7 cellular contexts compared by ENCODE assay signal in the genomic region with DNA sequence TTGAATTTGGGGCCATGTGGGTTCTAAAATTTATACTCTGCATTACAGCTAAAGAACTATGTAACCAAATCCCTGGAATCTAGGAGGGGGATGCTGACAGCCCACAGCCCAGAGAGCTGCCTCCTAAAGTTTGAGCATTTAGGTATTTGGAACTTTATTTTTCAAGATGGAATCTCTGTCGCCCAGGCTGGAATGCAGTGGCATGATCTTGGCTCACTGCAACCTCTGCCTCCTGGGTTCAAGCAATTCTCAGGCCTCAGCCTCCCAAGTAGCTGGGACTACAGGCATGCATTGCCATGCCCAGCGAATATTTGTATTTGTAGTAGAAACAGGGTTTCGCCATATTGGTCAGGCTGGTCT. TPM values are rescaled to one million over a fixed set of nuclear protein-coding genes. Genes with fewer than 3 reads are reported as not detected.
A peak's percentile ranks its signal among the peaks of the same experiment; 100 is the strongest.
DNase-seq lines count a peak whose midpoint lies in the region; ATAC-seq and TF ChIP-seq lines count a peak whose summit lies in the region.
"Not testable (repeated sequence)": the region's sequence is repeated elsewhere in the genome, so short reads cannot be mapped to it uniquely, and the experiment has no call there.

No MANE protein-coding gene starts in this region.

- DNase-seq in BE2C; MM.1S; T-helper 17 cell; chondrocyte (ENCODE audit: low spot score); memory B cell (ENCODE audit: low spot score in 2 of 2); prostate gland (ENCODE audit: low spot score): not testable (repeated sequence)

- TF ChIP-seq POLR2A in prostate gland (IDR thresholded peaks at IDR 0.05), result not testable (repeated sequence)

- not testable (repeated sequence) for H3K9ac ChIP-seq in MM.1S (ENCODE audit: low read length)

- H3K36me3 ChIP-seq in BE2C; MM.1S (replicated peaks; ENCODE audit: insufficient read depth, low read length); prostate gland: not testable (repeated sequence)

- H2AFZ ChIP-seq in MM.1S (ENCODE audit: low read length), result not testable (repeated sequence)

- not testable (repeated sequence) for H3K36me3 Mint-ChIP-seq in T-helper 17 cell (ENCODE audit: low read depth); chondrocyte (ENCODE audit: low read depth); memory B cell

- intact Hi-C loops in prostate gland (cut with DNase I), result loop anchor here (2.0 to 10.0 kb wide), 2 partner anchors 152 to 466 kb away; no protein-coding TSS in a partner anchor

- H3K79me2 ChIP-seq in MM.1S (ENCODE audit: low read length), result not testable (repeated sequence)

- ATAC-seq in GM21447 (IDR thresholded peaks at IDR 0.05; ENCODE audit: unreplicated experiment) (peak; percentile 13), T-helper 17 cell (peak; percentile 27)
- ATAC-seq in memory B cell (ENCODE audit: low read depth), result not testable (repeated sequence)

- H3K9me2 ChIP-seq in MM.1S (replicated peaks; ENCODE audit: insufficient read depth, low read length), result not testable (repeated sequence)

- not testable (repeated sequence) for H3K4me1 Mint-ChIP-seq in T-helper 17 cell; chondrocyte (ENCODE audit: low read depth); memory B cell

- not testable (repeated sequence) for TF ChIP-seq CTCF in BE2C (IDR thresholded peaks at IDR 0.05; ENCODE audit: low read depth, low read length); MM.1S (IDR thresholded peaks at IDR 0.05; ENCODE audit: low read length); prostate gland (IDR thresholded peaks at IDR 0.05)
- peak; percentile 39 for TF ChIP-seq CTCF in chondrocyte (IDR thresholded peaks at IDR 0.05)

- H3K27me3 Mint-ChIP-seq in T-helper 17 cell; chondrocyte (ENCODE audit: low read depth); memory B cell: not testable (repeated sequence)

- H3F3A ChIP-seq in MM.1S (ENCODE audit: insufficient read depth, low read length), result not testable (repeated sequence)

- H3K27ac ChIP-seq in MM.1S (ENCODE audit: low read length), result not testable (repeated sequence)
- peak overlapping the region; percentile 72 to 81 for H3K27ac ChIP-seq in prostate gland

- not testable (repeated sequence) for H3K4me1 ChIP-seq in BE2C; MM.1S (ENCODE audit: low read length); prostate gland (replicated peaks)

- WGBS in prostate gland, result 80% methylated on average over 3 of the region's 3 CpGs

- H3K4me3 ChIP-seq in BE2C (ENCODE audit: low read depth, low read length), result peak overlapping the region; percentile 56
- not testable (repeated sequence) for H3K4me3 ChIP-seq in MM.1S (ENCODE audit: low read length); prostate gland

- H3K4me3 Mint-ChIP-seq in T-helper 17 cell; chondrocyte (ENCODE audit: unreplicated experiment); memory B cell: not testable (repeated sequence)

- not testable (repeated sequence) for H3K27me3 ChIP-seq in BE2C; MM.1S (replicated peaks; ENCODE audit: insufficient read depth, low read length); prostate gland (replicated peaks; ENCODE audit: insufficient read depth)

- not testable (repeated sequence) for H3K9me3 Mint-ChIP-seq in chondrocyte (ENCODE audit: low read depth); memory B cell

- H4K20me1 ChIP-seq in MM.1S (ENCODE audit: insufficient read depth, low read length), result not testable (repeated sequence)

- not testable (repeated sequence) for H3K9me3 ChIP-seq in BE2C; MM.1S (replicated peaks; ENCODE audit: insufficient read depth, low read length); T-helper 17 cell (ENCODE audit: control insufficient read depth, low read length, poor library complexity, severe bottlenecking); prostate gland

- H3K27ac Mint-ChIP-seq in T-helper 17 cell (peak overlapping the region; percentile 84), memory B cell (peak overlapping the region; percentile 62)
- not testable (repeated sequence) for H3K27ac Mint-ChIP-seq in chondrocyte (ENCODE audit: unreplicated experiment)

- H3K4me2 ChIP-seq in MM.1S (ENCODE audit: low read depth, low read length), result peak overlapping the region; percentile 96; the same call in 1 of the 2 replicates

RNA-seq across cellular contexts. Expression of a gene that starts 10.8 kb away (rescaled TPM):
- 16.4 TPM for polyA plus RNA-seq in BE2C (2012; ENCODE audit: insufficient read depth, insufficient read length, low read depth)
- total RNA-seq in T-helper 17 cell, result 10 to 100 TPM; 12.9 to 13.9 TPM
- total RNA-seq in chondrocyte, result 14.7 to 15.0 TPM (median 14.9 TPM) in 3 replicates
- 10 to 100 TPM; 15.4 to 22.1 TPM for total RNA-seq in prostate gland

RNA-seq across cellular contexts. Expression of a gene that starts 14.6 kb away (rescaled TPM):
- polyA plus RNA-seq in BE2C (2012; ENCODE audit: insufficient read depth, insufficient read length, low read depth), result 67.6 TPM
- total RNA-seq in T-helper 17 cell (10 to 100 TPM; 16.4 to 24.2 TPM), chondrocyte (19.1 to 21.3 TPM (median 19.4 TPM) in 3 replicates), prostate gland (10 to 100 TPM; 22.4 to 24.1 TPM)

RNA-seq across cellular contexts. Expression of a gene that starts 48.1 kb away (rescaled TPM):
- 46.3 TPM for polyA plus RNA-seq in BE2C (2012; ENCODE audit: insufficient read depth, insufficient read length, low read depth)
- 1 to 10 TPM; 2.3 to 5.8 TPM for total RNA-seq in T-helper 17 cell
- 5.9 to 6.9 TPM (median 6.1 TPM) in 3 replicates for total RNA-seq in chondrocyte
- total RNA-seq in prostate gland, result 100 to 1,000 TPM; 234 to 445 TPM

Comparison
In these comparisons a context has a peak if more than half of its experiments do, and no peak if none do; other contexts are left out.
1. RNA of a gene that starts 48.1 kb away (total RNA-seq): 234 to 445 TPM in prostate gland; 5.9 to 6.9 TPM in chondrocyte and 2.3 to 5.8 TPM in T-helper 17 cell; every median in the first group is over 10 times any median in the second.